In genomic region chr1:236486315-236486714, GRCh38 we compare ENCODE assay signal across 36 cellular contexts.
"Had no signal": no experiment of that assay in that cellular context is flagged by ENCODE, and none has a peak within 500 bp of the region (broad histone marks: within the 10 kb centered on the region; RNA-seq: fewer than 3 reads in every experiment).

No MANE protein-coding gene starts in this region.

- H3K36me3 ChIP-seq: adrenal gland, esophagus muscularis mucosa, gastroesophageal sphincter, heart right ventricle, WERI-Rb-1 had no signal

- H3K27me3 ChIP-seq: adrenal gland, body of pancreas, esophagus muscularis mucosa, gastroesophageal sphincter, heart right ventricle, hepatocyte had no signal

- ATAC-seq: activated CD4-positive, alpha-beta T cell treated with anti-CD3 and anti-CD28 coated beads for 36 hours; activated CD8-positive, alpha-beta memory T cell treated with anti-CD3 and anti-CD28 coated beads, Interleukin-2, amount 10 ng/mL, durations not matched to agents 7 days and 5 days; activated CD8-positive, alpha-beta T cell treated with anti-CD3 and anti-CD28 coated beads, Interleukin-2, amount 10 ng/mL, durations not matched to agents 7 days and 5 days; activated naive CD8-positive, alpha-beta T cell treated with anti-CD3 and anti-CD28 coated beads, Interleukin-2, amount 50 U/mL, for 24 hours; body of pancreas; effector memory CD8-positive, alpha-beta T cell; gastroesophageal sphincter; T-helper 17 cell had no signal

- H3K4me3 Mint-ChIP-seq: activated CD4-positive, alpha-beta memory T cell treated with anti-CD3 and anti-CD28 coated beads for 36 hours; activated CD4-positive, alpha-beta T cell treated with anti-CD3 and anti-CD28 coated beads for 36 hours; activated CD4-positive, alpha-beta T cell treated with anti-CD3 and anti-CD28 coated beads, Interleukin-2, amount 10 ng/mL, durations not matched to agents 24 days and 14 days; activated CD8-positive, alpha-beta memory T cell treated with anti-CD3 and anti-CD28 coated beads, Interleukin-2, amount 10 ng/mL, durations not matched to agents 7 days and 5 days; activated CD8-positive, alpha-beta T cell treated with anti-CD3 and anti-CD28 coated beads, Interleukin-2, amount 10 ng/mL, durations not matched to agents 7 days and 5 days; activated naive CD4-positive, alpha-beta T cell treated with anti-CD3 and anti-CD28 coated beads, Interleukin-2, amount 50 U/mL, for 24 hours; activated naive CD8-positive, alpha-beta T cell treated with anti-CD3 and anti-CD28 coated beads for 36 hours; activated naive CD8-positive, alpha-beta T cell treated with anti-CD3 and anti-CD28 coated beads, Interleukin-2, amount 50 U/mL, for 24 hours; activated T-cell treated with anti-CD3 and anti-CD28 coated beads, Interleukin-2, amount 50 U/mL, for 24 hours; activated T-cell treated with anti-CD3 and anti-CD28 coated beads, Interleukin-2, amount 50 U/mL, for 72 hours; effector memory CD8-positive, alpha-beta T cell; T-helper 17 cell; T-helper 2 cell treated with Interferon-gamma antibody and Interleukin-4, amounts not matched to agents 5 μg/mL and 100 μg/mL, for 36 hours had no signal

- H3K9me3 Mint-ChIP-seq: activated CD4-positive, alpha-beta memory T cell treated with anti-CD3 and anti-CD28 coated beads for 36 hours; activated CD4-positive, alpha-beta T cell treated with anti-CD3 and anti-CD28 coated beads, Interleukin-2, amount 10 ng/mL, durations not matched to agents 24 days and 14 days; activated naive CD4-positive, alpha-beta T cell treated with anti-CD3 and anti-CD28 coated beads, Interleukin-2, amount 50 U/mL, for 24 hours; activated naive CD8-positive, alpha-beta T cell treated with anti-CD3 and anti-CD28 coated beads for 36 hours; activated naive CD8-positive, alpha-beta T cell treated with anti-CD3 and anti-CD28 coated beads, Interleukin-2, amount 50 U/mL, for 24 hours; activated T-cell treated with anti-CD3 and anti-CD28 coated beads, Interleukin-2, amount 50 U/mL, for 24 hours; activated T-cell treated with anti-CD3 and anti-CD28 coated beads, Interleukin-2, amount 50 U/mL, for 72 hours; effector memory CD8-positive, alpha-beta T cell; T-helper 2 cell treated with Interferon-gamma antibody and Interleukin-4, amounts not matched to agents 5 μg/mL and 100 μg/mL, for 36 hours had no signal

- H3K27ac Mint-ChIP-seq: activated CD4-positive, alpha-beta memory T cell treated with anti-CD3 and anti-CD28 coated beads for 36 hours; activated CD4-positive, alpha-beta T cell treated with anti-CD3 and anti-CD28 coated beads for 36 hours; activated CD8-positive, alpha-beta memory T cell treated with anti-CD3 and anti-CD28 coated beads, Interleukin-2, amount 10 ng/mL, durations not matched to agents 7 days and 5 days; activated CD8-positive, alpha-beta T cell treated with anti-CD3 and anti-CD28 coated beads, Interleukin-2, amount 10 ng/mL, durations not matched to agents 7 days and 5 days; activated naive CD4-positive, alpha-beta T cell treated with anti-CD3 and anti-CD28 coated beads, Interleukin-2, amount 50 U/mL, for 24 hours; activated naive CD8-positive, alpha-beta T cell treated with anti-CD3 and anti-CD28 coated beads for 36 hours; activated naive CD8-positive, alpha-beta T cell treated with anti-CD3 and anti-CD28 coated beads, Interleukin-2, amount 50 U/mL, for 24 hours; activated T-cell treated with anti-CD3 and anti-CD28 coated beads, Interleukin-2, amount 50 U/mL, for 72 hours; T-helper 17 cell; T-helper 2 cell treated with Interferon-gamma antibody and Interleukin-4, amounts not matched to agents 5 μg/mL and 100 μg/mL, for 36 hours had no signal

- H3K4me1 ChIP-seq: adrenal gland, body of pancreas, esophagus muscularis mucosa, gastroesophageal sphincter had no signal

- H3K9me3 ChIP-seq: adrenal gland, body of pancreas, esophagus muscularis mucosa, gastroesophageal sphincter, heart right ventricle had no signal

- H3K36me3 Mint-ChIP-seq: activated CD4-positive, alpha-beta memory T cell treated with anti-CD3 and anti-CD28 coated beads for 36 hours; activated CD8-positive, alpha-beta memory T cell treated with anti-CD3 and anti-CD28 coated beads, Interleukin-2, amount 10 ng/mL, durations not matched to agents 7 days and 5 days; activated naive CD4-positive, alpha-beta T cell treated with anti-CD3 and anti-CD28 coated beads, Interleukin-2, amount 50 U/mL, for 24 hours; activated naive CD8-positive, alpha-beta T cell treated with anti-CD3 and anti-CD28 coated beads for 36 hours had no signal

- H3K27me3 Mint-ChIP-seq: T-helper 17 cell had no signal

- H3K27ac ChIP-seq: adrenal gland, body of pancreas, esophagus muscularis mucosa, gastroesophageal sphincter, heart right ventricle, hepatocyte, WERI-Rb-1 had no signal

- H2AFZ ChIP-seq: hepatocyte had no signal

- H3K4me2 ChIP-seq: hepatocyte had no signal

- H3K4me1 Mint-ChIP-seq: activated naive CD4-positive, alpha-beta T cell treated with anti-CD3 and anti-CD28 coated beads, Interleukin-2, amount 50 U/mL, for 24 hours had no signal

- H3K79me2 ChIP-seq: hepatocyte had no signal

- DNase-seq: activated CD4-positive, alpha-beta memory T cell treated with anti-CD3 and anti-CD28 coated beads for 36 hours; activated CD4-positive, alpha-beta T cell treated with anti-CD3 and anti-CD28 coated beads for 36 hours; activated CD4-positive, alpha-beta T cell treated with anti-CD3 and anti-CD28 coated beads, Interleukin-2, amount 10 ng/mL, durations not matched to agents 24 days and 14 days; activated CD4-positive, CD25-positive, alpha-beta regulatory T cell; activated CD4-positive, CD25-positive, alpha-beta regulatory T cell treated with anti-CD3 and anti-CD28 coated beads, Interleukin-2, amount 50 U/mL, for 72 hours; activated CD8-positive, alpha-beta memory T cell treated with anti-CD3 and anti-CD28 coated beads, Interleukin-2, amount 10 ng/mL, durations not matched to agents 7 days and 5 days; activated CD8-positive, alpha-beta memory T cell treated with anti-CD3 and anti-CD28 coated beads, Interleukin-2, amount 50 U/mL, for 4 hours; activated CD8-positive, alpha-beta T cell treated with anti-CD3 and anti-CD28 coated beads, Interleukin-2, amount 10 ng/mL, durations not matched to agents 7 days and 5 days; activated effector memory CD4-positive, alpha-beta T cell treated with Interleukin-2 at 50 U/mL for 16 hours; activated gamma-delta T cell treated with Interleukin-2 at 50 U/mL for 16 hours; activated naive CD4-positive, alpha-beta T cell treated with Interleukin-2 at 50 U/mL for 16 hours; activated naive CD8-positive, alpha-beta T cell treated with anti-CD3 and anti-CD28 coated beads for 36 hours; activated naive CD8-positive, alpha-beta T cell treated with anti-CD3 and anti-CD28 coated beads, Interleukin-2, amount 50 U/mL, for 24 hours; activated T-cell treated with anti-CD3 and anti-CD28 coated beads for 4 hours; activated T-cell treated with anti-CD3 and anti-CD28 coated beads, Interleukin-2, amount 50 U/mL, for 24 hours; activated T-cell treated with anti-CD3 and anti-CD28 coated beads, Interleukin-2, amount 50 U/mL, for 72 hours; adrenal gland; amygdala; aorta; body of pancreas; caudate nucleus; cortex of kidney; dermis blood vessel endothelial cell; effector CD4-positive, alpha-beta T cell; effector memory CD8-positive, alpha-beta T cell; erythroblast; foreskin melanocyte; heart right ventricle; T-helper 17 cell; T1000; WERI-Rb-1 had no signal

- H3K4me3 ChIP-seq: adrenal gland, body of pancreas, esophagus muscularis mucosa, gastroesophageal sphincter, heart right ventricle, hepatocyte had no signal
